Comparison of ENCODE assay signal across 6 cellular contexts in genomic region chr1:109249654-109250401, GRCh38. TPM values are rescaled to one million over a fixed set of nuclear protein-coding genes. Genes with fewer than 3 reads are reported as not detected.
DNase-seq lines count a peak whose midpoint lies in the region; ATAC-seq and TF ChIP-seq lines count a peak whose summit lies in the region.

No MANE protein-coding gene starts in this region.

- H3K27ac ChIP-seq in H9 (ENCODE audit: insufficient read length, low read depth, low read length) = no peak overlapping the region

- H2BK20ac ChIP-seq in H9 (ENCODE audit: low read depth, low read length, poor library complexity, severe bottlenecking) = no peak overlapping the region

- no peak overlapping the region for H2AK5ac ChIP-seq in H9 (ENCODE audit: insufficient read length, low read length)

- H3K79me2 ChIP-seq in H9 (ENCODE audit: insufficient read depth, low read length) = no peaks in the 10 kb centered on the region; the same call in 1 of the 2 replicates

- no peak overlapping the region for H2AFZ ChIP-seq in H9 (ENCODE audit: low read length)

- no peak overlapping the region for H3T11ph ChIP-seq in H9 (ENCODE audit: low read length)

- H3K79me1 ChIP-seq in H9 (ENCODE audit: insufficient read depth, low read depth, low read length, poor library complexity, severe bottlenecking) = no peaks in the 10 kb centered on the region

- CTCF ChIA-PET in activated CD8-positive, alpha-beta T cell treated with anti-CD3 and anti-CD28 coated beads, Interleukin-2, amount 10 ng/mL, durations not matched to agents 7 days and 5 days (lab: Charles Lee) = interaction anchor here (0.9 to 1.5 kb wide), 6 partner anchors 9 to 282 kb away, joined by 3 read pairs; no protein-coding TSS in a partner anchor

- H3K4me1 Mint-ChIP-seq in CD14-positive monocyte = peaks cover 8% of the 10 kb centered on the region
- H3K4me1 Mint-ChIP-seq in H9 = peaks cover 31 to 32% of the 10 kb centered on the region in 2 experiments
- peaks cover 10% of the 10 kb centered on the region for H3K4me1 Mint-ChIP-seq in activated CD8-positive, alpha-beta T cell treated with anti-CD3 and anti-CD28 coated beads, Interleukin-2, amount 10 ng/mL, durations not matched to agents 7 days and 5 days (ENCODE audit: low read depth)
- peaks cover 14% of the 10 kb centered on the region for H3K4me1 Mint-ChIP-seq in memory B cell

- H2BK12ac ChIP-seq in H9 (ENCODE audit: insufficient read length, low read depth, low read length) = no peak overlapping the region

- no peaks in the 10 kb centered on the region for H3K4me1 ChIP-seq in H9 (ENCODE audit: insufficient read depth, low read length)

- H3K23me2 ChIP-seq in H9 (ENCODE audit: insufficient read length, low read depth, low read length, poor library complexity, severe bottlenecking) = peaks cover 5% of the 10 kb centered on the region

- H4K8ac ChIP-seq in H9 (replicated peaks; ENCODE audit: insufficient read length, low read depth, low read length) = no peak overlapping the region

- H3K23ac ChIP-seq in H9 (ENCODE audit: insufficient read length, low read depth, low read length) = no peak overlapping the region

- TF ChIP-seq CTCF in CD14-positive monocyte (IDR thresholded peaks at IDR 0.05) = no peak
- TF ChIP-seq CTCF in H9 (conservative IDR thresholded peaks at IDR 0.05) = no peak

- no CpG with 5 or more reads among the region's 80 CpGs for WGBS in H9 (ENCODE audit: extremely low coverage, insufficient read length, low lambda C conversion rate)

- no peaks in the 10 kb centered on the region for H3K9me3 ChIP-seq in H9 (ENCODE audit: control insufficient read depth, low read depth, low read length)

- no peak overlapping the region for H3K9ac ChIP-seq in H9 (ENCODE audit: extremely low read depth, insufficient read length, low read length)

- peaks cover 21 to 48% (median 36%) of the 10 kb centered on the region in 3 donors for H3K27me3 Mint-ChIP-seq in CD14-positive monocyte (ENCODE audit: low read depth in 3 of 3)
- H3K27me3 Mint-ChIP-seq in H9 (ENCODE audit: low read depth) = peaks cover 48% of the 10 kb centered on the region
- peaks cover 8% of the 10 kb centered on the region for H3K27me3 Mint-ChIP-seq in activated CD8-positive, alpha-beta T cell treated with anti-CD3 and anti-CD28 coated beads, Interleukin-2, amount 10 ng/mL, durations not matched to agents 7 days and 5 days (ENCODE audit: low read depth)
- H3K27me3 Mint-ChIP-seq in memory B cell = peaks cover 18% of the 10 kb centered on the region

- DNase-seq in CD14-positive monocyte (ENCODE audit: low spot score) (peak; percentile 26), H9 (no peak), memory B cell (ENCODE audit: low spot score in 2 of 2) (no peak), NCI-H2227 (lab: John Stamatoyannopoulos, UW; ENCODE audit: unreplicated experiment) (no peak)
- no peak for DNase-seq in activated CD8-positive, alpha-beta T cell treated with anti-CD3 and anti-CD28 coated beads, Interleukin-2, amount 10 ng/mL, durations not matched to agents 7 days and 5 days
- DNase-seq in stimulated activated CD4-positive, alpha-beta T cell treated with anti-CD3 and anti-CD28 coated beads, Interleukin-1b, Interleukin-23, amount 100 ng/mL, for 48 hours = no peak

- peak; percentile 48 for ATAC-seq in activated CD8-positive, alpha-beta T cell treated with anti-CD3 and anti-CD28 coated beads, Interleukin-2, amount 10 ng/mL, durations not matched to agents 7 days and 5 days
- peak; percentile 24 for ATAC-seq in memory B cell (ENCODE audit: low read depth)

- H3K4me3 Mint-ChIP-seq in CD14-positive monocyte (peak overlapping the region; percentile 75 to 81), H9 (peak overlapping the region; percentile 61 to 76), memory B cell (peak overlapping the region; percentile 63)
- H3K4me3 Mint-ChIP-seq in activated CD8-positive, alpha-beta T cell treated with anti-CD3 and anti-CD28 coated beads, Interleukin-2, amount 10 ng/mL, durations not matched to agents 7 days and 5 days = peak overlapping the region; percentile 52

- H3K36me3 Mint-ChIP-seq in CD14-positive monocyte = no peaks in the 10 kb centered on the region
- peaks cover 22 to 30% (median 25%) of the 10 kb centered on the region in 3 experiments for H3K36me3 Mint-ChIP-seq in H9 (ENCODE audit: insufficient read depth in 1 of 3, low read depth in 3 of 3)
- no peaks in the 10 kb centered on the region for H3K36me3 Mint-ChIP-seq in activated CD8-positive, alpha-beta T cell treated with anti-CD3 and anti-CD28 coated beads, Interleukin-2, amount 10 ng/mL, durations not matched to agents 7 days and 5 days (ENCODE audit: low read depth)
- no peaks in the 10 kb centered on the region for H3K36me3 Mint-ChIP-seq in memory B cell

- no peaks in the 10 kb centered on the region for H4K20me1 ChIP-seq in H9 (ENCODE audit: control insufficient read depth, insufficient read depth, insufficient read length)

- no peak overlapping the region for H3K56ac ChIP-seq in H9 (ENCODE audit: insufficient read length, low read depth, low read length)

- H2BK15ac ChIP-seq in H9 (ENCODE audit: low read depth, low read length) = no peak overlapping the region

- no peak overlapping the region for H3K18ac ChIP-seq in H9 (ENCODE audit: insufficient read length, low read depth, low read length)

- peak overlapping the region; percentile 31; the same call in 1 of the 2 replicates for H3K14ac ChIP-seq in H9 (ENCODE audit: insufficient read depth, low read length)

- H3K27me3 ChIP-seq in H9 (ENCODE audit: insufficient read depth, low read length) = peaks cover 4% of the 10 kb centered on the region; the same call in 1 of the 2 replicates

- H3K9me3 Mint-ChIP-seq in CD14-positive monocyte (peaks cover 0 to 11% (median 0%) of the 10 kb centered on the region in 7 donors), H9 (peaks cover 14 to 21% of the 10 kb centered on the region in 2 experiments), memory B cell (no peaks in the 10 kb centered on the region)
- no peaks in the 10 kb centered on the region for H3K9me3 Mint-ChIP-seq in activated CD8-positive, alpha-beta T cell treated with anti-CD3 and anti-CD28 coated beads, Interleukin-2, amount 10 ng/mL, durations not matched to agents 7 days and 5 days (ENCODE audit: insufficient read depth)

- H2BK120ac ChIP-seq in H9 (ENCODE audit: low read depth, low read length, poor library complexity, severe bottlenecking) = no peak overlapping the region

- no peak overlapping the region for H2BK5ac ChIP-seq in H9 (ENCODE audit: insufficient read length, low read length)

- no peak overlapping the region for H4K91ac ChIP-seq in H9 (ENCODE audit: insufficient read length, low read depth, low read length)

- H4K5ac ChIP-seq in H9 (ENCODE audit: insufficient read length, low read depth, low read length) = no peak overlapping the region

- no peak overlapping the region for H3K27ac Mint-ChIP-seq in CD14-positive monocyte
- no peak overlapping the region for H3K27ac Mint-ChIP-seq in H9
- no peak overlapping the region for H3K27ac Mint-ChIP-seq in activated CD8-positive, alpha-beta T cell treated with anti-CD3 and anti-CD28 coated beads, Interleukin-2, amount 10 ng/mL, durations not matched to agents 7 days and 5 days
- no peak overlapping the region for H3K27ac Mint-ChIP-seq in memory B cell

- peak overlapping the region; percentile 40 for H3K4me2 ChIP-seq in H9 (ENCODE audit: insufficient read depth, insufficient read length, low read length)

- intact Hi-C loops in CD14-positive monocyte (cut with micrococcal nuclease) = no loop called here

- no peak overlapping the region for H3K4ac ChIP-seq in H9 (ENCODE audit: low read depth, low read length)

- POLR2A ChIA-PET in activated CD8-positive, alpha-beta T cell treated with anti-CD3 and anti-CD28 coated beads, Interleukin-2, amount 10 ng/mL, durations not matched to agents 7 days and 5 days (lab: Charles Lee) = interaction anchor here (0.6 to 1.3 kb wide), 3 partner anchors 13 to 287 kb away, joined by 3 to 5 read pairs (median 3); partner anchors contain the start of gene PSRC1

RNA-seq across cellular contexts. Expression of gene CELSR2, which starts 0.5 kb away (rescaled TPM):
- polyA plus RNA-seq in CD14-positive monocyte = under 1 TPM; 0.03 to 0.04 TPM
- total RNA-seq in H9 (2021) = 26.7 and 29.2 TPM in 2 replicates
- 1 to 10 TPM; 4.9 to 5.2 TPM for total RNA-seq in activated CD8-positive, alpha-beta T cell treated with anti-CD3 and anti-CD28 coated beads, Interleukin-2, amount 10 ng/mL, durations not matched to agents 7 days and 5 days

RNA-seq across cellular contexts. Expression of gene PSRC1, which starts 33.1 kb away (rescaled TPM):
- polyA plus RNA-seq in CD14-positive monocyte = 1 to 10 TPM; 5.8 to 7.1 TPM
- 60.3 and 63.0 TPM in 2 replicates for total RNA-seq in H9 (2021)
- total RNA-seq in activated CD8-positive, alpha-beta T cell treated with anti-CD3 and anti-CD28 coated beads, Interleukin-2, amount 10 ng/mL, durations not matched to agents 7 days and 5 days = 10 to 100 TPM; 38.2 to 40.7 TPM

RNA-seq across cellular contexts. Expression of gene SARS1, which starts 36.1 kb away (rescaled TPM):
- polyA plus RNA-seq in CD14-positive monocyte = 100 to 1,000 TPM in 1 of 2 donors, 10 to 100 TPM in 1; 99.1 to 107 TPM
- 139 and 144 TPM in 2 replicates for total RNA-seq in H9 (2021)
- total RNA-seq in activated CD8-positive, alpha-beta T cell treated with anti-CD3 and anti-CD28 coated beads, Interleukin-2, amount 10 ng/mL, durations not matched to agents 7 days and 5 days = 100 to 1,000 TPM; 145 to 157 TPM

RNA-seq across cellular contexts. Expression of gene MYBPHL, which starts 57.0 kb away (rescaled TPM):
- polyA plus RNA-seq in CD14-positive monocyte = under 1 TPM in 1 of 2 donors, not detected in 1; 0.13 TPM
- total RNA-seq in H9 (2021) = 0.59 and 1.1 TPM in 2 replicates
- total RNA-seq in activated CD8-positive, alpha-beta T cell treated with anti-CD3 and anti-CD28 coated beads, Interleukin-2, amount 10 ng/mL, durations not matched to agents 7 days and 5 days = not detected
